ENCODE assay signal across 1 cellular context in the genomic region with DNA sequence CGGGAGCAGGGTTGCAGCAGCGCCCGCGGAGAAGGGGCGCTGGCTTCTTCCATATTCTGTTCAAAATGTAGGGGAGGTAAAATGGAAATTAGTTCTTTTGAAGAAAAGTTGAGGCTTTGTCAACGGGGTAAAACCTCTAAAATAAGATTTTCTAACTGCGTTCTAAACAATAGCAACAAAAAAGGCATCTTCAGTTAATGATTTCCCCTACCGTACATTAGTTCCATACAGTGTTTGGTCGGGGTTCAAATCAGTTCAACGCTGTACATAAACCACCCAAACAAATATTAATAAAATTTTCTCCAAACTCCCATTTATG.
TF ChIP-seq lines count a peak whose summit lies in the region.

No MANE protein-coding gene starts in this region.

TF ChIP-seq in GM23338, 12 proteins besides CTCF, POLR2A, EP300 and RAD21 (continued from another document):
- no peak for TF ChIP-seq NANOG (IDR thresholded peaks at IDR 0.05; ENCODE audit: borderline replicate concordance)
- TF ChIP-seq ZNF331 (CRISPR knock-in tag; IDR thresholded peaks at IDR 0.05; ENCODE audit: low read depth) = no peak
- TF ChIP-seq EZH2phosphoT487 (IDR thresholded peaks at IDR 0.05; ENCODE audit: unreplicated experiment) = no peak
- no peak for TF ChIP-seq EZH2 (IDR thresholded peaks at IDR 0.05; ENCODE audit: low read depth, unreplicated experiment)
- no peak for TF ChIP-seq JUNB (IDR thresholded peaks at IDR 0.05; ENCODE audit: unreplicated experiment)
- TF ChIP-seq ZNF114 (CRISPR knock-in tag; IDR thresholded peaks at IDR 0.05) = no peak
- TF ChIP-seq, protein P1, sequence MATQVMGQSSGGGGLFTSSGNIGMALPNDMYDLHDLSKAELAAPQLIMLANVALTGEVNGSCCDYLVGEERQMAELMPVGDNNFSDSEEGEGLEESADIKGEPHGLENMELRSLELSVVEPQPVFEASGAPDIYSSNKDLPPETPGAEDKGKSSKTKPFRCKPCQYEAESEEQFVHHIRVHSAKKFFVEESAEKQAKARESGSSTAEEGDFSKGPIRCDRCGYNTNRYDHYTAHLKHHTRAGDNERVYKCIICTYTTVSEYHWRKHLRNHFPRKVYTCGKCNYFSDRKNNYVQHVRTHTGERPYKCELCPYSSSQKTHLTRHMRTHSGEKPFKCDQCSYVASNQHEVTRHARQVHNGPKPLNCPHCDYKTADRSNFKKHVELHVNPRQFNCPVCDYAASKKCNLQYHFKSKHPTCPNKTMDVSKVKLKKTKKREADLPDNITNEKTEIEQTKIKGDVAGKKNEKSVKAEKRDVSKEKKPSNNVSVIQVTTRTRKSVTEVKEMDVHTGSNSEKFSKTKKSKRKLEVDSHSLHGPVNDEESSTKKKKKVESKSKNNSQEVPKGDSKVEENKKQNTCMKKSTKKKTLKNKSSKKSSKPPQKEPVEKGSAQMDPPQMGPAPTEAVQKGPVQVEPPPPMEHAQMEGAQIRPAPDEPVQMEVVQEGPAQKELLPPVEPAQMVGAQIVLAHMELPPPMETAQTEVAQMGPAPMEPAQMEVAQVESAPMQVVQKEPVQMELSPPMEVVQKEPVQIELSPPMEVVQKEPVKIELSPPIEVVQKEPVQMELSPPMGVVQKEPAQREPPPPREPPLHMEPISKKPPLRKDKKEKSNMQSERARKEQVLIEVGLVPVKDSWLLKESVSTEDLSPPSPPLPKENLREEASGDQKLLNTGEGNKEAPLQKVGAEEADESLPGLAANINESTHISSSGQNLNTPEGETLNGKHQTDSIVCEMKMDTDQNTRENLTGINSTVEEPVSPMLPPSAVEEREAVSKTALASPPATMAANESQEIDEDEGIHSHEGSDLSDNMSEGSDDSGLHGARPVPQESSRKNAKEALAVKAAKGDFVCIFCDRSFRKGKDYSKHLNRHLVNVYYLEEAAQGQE (IDR thresholded peaks at IDR 0.05; ENCODE audit: unreplicated experiment) = no peak
